In the genomic region with DNA sequence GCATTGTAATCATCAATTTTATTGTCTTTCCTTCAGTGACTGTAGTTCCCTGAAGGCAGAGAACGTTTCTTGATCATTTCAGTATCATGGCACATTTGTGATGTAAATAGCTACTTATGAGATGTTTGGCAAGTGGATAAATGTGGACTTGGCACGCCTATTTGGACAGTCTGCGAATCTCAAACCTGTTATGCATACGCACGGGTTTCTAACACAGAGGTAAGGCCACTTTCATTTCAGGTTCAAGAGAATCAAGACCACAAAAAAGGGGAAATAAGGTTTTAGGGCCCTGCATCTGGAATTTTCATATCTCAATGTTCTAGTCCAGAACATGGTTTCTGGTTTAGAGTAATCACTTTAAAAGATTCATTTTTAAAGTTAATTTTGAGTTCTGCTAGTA, we compare ENCODE assay signal across 18 cellular contexts.
DNase-seq lines count a peak whose midpoint lies in the region; ATAC-seq and TF ChIP-seq lines count a peak whose summit lies in the region.
"Had no signal": no experiment of that assay in that cellular context is flagged by ENCODE, and none has a peak within 500 bp of the region (broad histone marks: within the 10 kb centered on the region; RNA-seq: fewer than 3 reads in every experiment).

No MANE protein-coding gene starts in this region.

- H3K4me1 Mint-ChIP-seq in HFFc6 (ENCODE audit: low read depth) (peaks cover 27% of the 10 kb centered on the region), nephron (peaks cover 9% of the 10 kb centered on the region)
- H3K4me1 Mint-ChIP-seq: CD14-positive monocyte; CD4-positive, alpha-beta memory T cell had no signal

- intact Hi-C loops in posterior cingulate gyrus (cut with DNase I): no loop called here

- no peak overlapping the region for H3K4me3 Mint-ChIP-seq in HFFc6
- H3K4me3 Mint-ChIP-seq in nephron: no peak overlapping the region
- H3K4me3 Mint-ChIP-seq: CD14-positive monocyte; CD4-positive, alpha-beta memory T cell had no signal

- no peak overlapping the region for H3K4me3 ChIP-seq in GM12865 (ENCODE audit: low read depth, low read length)
- H3K4me3 ChIP-seq: BLaER1, GM12878, HAP-1, K562 had no signal

- ATAC-seq in GM21717 (IDR thresholded peaks at IDR 0.05; ENCODE audit: unreplicated experiment) (no peak), HG02840 (IDR thresholded peaks at IDR 0.05; ENCODE audit: low FRiP score, unreplicated experiment) (no peak)
- ATAC-seq: GM12878, K562 had no signal

- TF ChIP-seq CTCF in GM12865 (IDR thresholded peaks at IDR 0.05; ENCODE audit: insufficient read depth, low read depth, low read length, missing control alignments) (no peak), HFFc6 (IDR thresholded peaks at IDR 0.05) (no peak), nephron (IDR thresholded peaks at IDR 0.05; ENCODE audit: unreplicated experiment in 3 of 3) (no peak)

- H3K27ac Mint-ChIP-seq in HFFc6 (peak overlapping the region; percentile 25), nephron (peak overlapping the region in 2 of 3 experiments; percentile 0 to 83)
- H3K27ac Mint-ChIP-seq: CD14-positive monocyte; CD4-positive, alpha-beta memory T cell had no signal

- H3K27me3 Mint-ChIP-seq in HFFc6 (ENCODE audit: insufficient read depth) (no peaks in the 10 kb centered on the region), nephron (ENCODE audit: low read depth) (no peaks in the 10 kb centered on the region)

- DNase-seq in GM12865 (ENCODE audit: low read depth): peak; percentile 9
- no peak for DNase-seq in HFFc6
- DNase-seq in RPMI8226: peak; percentile 4
- no peak for DNase-seq in stimulated activated CD4-positive, alpha-beta T cell treated with anti-CD3 and anti-CD28 coated beads, Interleukin-1b, Interleukin-23, amount 100 ng/mL, for 48 hours
- DNase-seq in posterior cingulate gyrus: no peak
- DNase-seq: 8988T; CD4-positive, alpha-beta memory T cell; DMS153; DMS79; GF-D8 had no signal

- H3K9me3 Mint-ChIP-seq in HFFc6: no peaks in the 10 kb centered on the region
- peaks cover 38% of the 10 kb centered on the region for H3K9me3 Mint-ChIP-seq in nephron

- H3K36me3 Mint-ChIP-seq in HFFc6 (ENCODE audit: low read depth) (no peaks in the 10 kb centered on the region), nephron (ENCODE audit: low read depth) (peaks cover 46% of the 10 kb centered on the region)
- H3K36me3 Mint-ChIP-seq: CD14-positive monocyte; CD4-positive, alpha-beta memory T cell had no signal

Comparison
In these comparisons a context has a peak if more than half of its experiments do, and no peak if none do; other contexts are left out.
1. DNase-seq: peak in GM12865 (single experiment) and RPMI8226 (single experiment); none in HFFc6 (single experiment), stimulated activated CD4-positive, alpha-beta T cell treated with anti-CD3 and anti-CD28 coated beads, Interleukin-1b, Interleukin-23, amount 100 ng/mL, for 48 hours (single experiment) and posterior cingulate gyrus (0 of 10).